In genomic region chr11:69011624-69012091, GRCh38 we compare ENCODE assay signal across 10 cellular contexts. TPM values are rescaled to one million over a fixed set of nuclear protein-coding genes. Genes with fewer than 3 reads are reported as not detected.
DNase-seq lines count a peak whose midpoint lies in the region; ATAC-seq and TF ChIP-seq lines count a peak whose summit lies in the region.
"Had no signal": no experiment of that assay in that cellular context is flagged by ENCODE, and none has a peak within 500 bp of the region (broad histone marks: within the 10 kb centered on the region; RNA-seq: fewer than 3 reads in every experiment).

No MANE protein-coding gene starts in this region.

- TF ChIP-seq POLR2A in esophagus muscularis mucosa (IDR thresholded peaks at IDR 0.05; ENCODE audit: low read depth) (no peak), upper lobe of left lung (IDR thresholded peaks at IDR 0.05) (no peak)

- no peak overlapping the region for H3K27ac Mint-ChIP-seq in activated naive CD8-positive, alpha-beta T cell
- H3K27ac Mint-ChIP-seq in activated naive CD8-positive, alpha-beta T cell treated with anti-CD3 and anti-CD28 coated beads, Interleukin-2, amount 50 U/mL, for 24 hours = no peak overlapping the region
- no peak overlapping the region for H3K27ac Mint-ChIP-seq in T-helper 2 cell treated with Interferon-gamma antibody and Interleukin-4, amounts not matched to agents 5 μg/mL and 100 μg/mL, for 36 hours
- H3K27ac Mint-ChIP-seq: dendritic cell treated with granulocyte-macrophage colony-stimulating factor and Interleukin-4, amounts not matched to agents 40 ng/mL and 50 ng/mL, for 4 days had no signal

- no peak for ATAC-seq in activated naive CD8-positive, alpha-beta T cell treated with anti-CD3 and anti-CD28 coated beads, Interleukin-2, amount 50 U/mL, for 24 hours
- ATAC-seq in upper lobe of left lung (ENCODE audit: low FRiP score in 2 of 2) = no peak
- no peak for ATAC-seq in GM21576 (IDR thresholded peaks at IDR 0.05; ENCODE audit: unreplicated experiment)
- ATAC-seq in omental fat pad (ENCODE audit: low FRiP score) = no peak

- H3K9ac ChIP-seq in muscle layer of colon (ENCODE audit: low read length) = peak overlapping the region; percentile 82

- no peaks in the 10 kb centered on the region for H3K9me3 Mint-ChIP-seq in activated naive CD8-positive, alpha-beta T cell (ENCODE audit: low read depth)
- no peaks in the 10 kb centered on the region for H3K9me3 Mint-ChIP-seq in activated naive CD8-positive, alpha-beta T cell treated with anti-CD3 and anti-CD28 coated beads, Interleukin-2, amount 50 U/mL, for 24 hours
- no peaks in the 10 kb centered on the region for H3K9me3 Mint-ChIP-seq in T-helper 2 cell treated with Interferon-gamma antibody and Interleukin-4, amounts not matched to agents 5 μg/mL and 100 μg/mL, for 36 hours
- H3K9me3 Mint-ChIP-seq: dendritic cell treated with granulocyte-macrophage colony-stimulating factor and Interleukin-4, amounts not matched to agents 40 ng/mL and 50 ng/mL, for 4 days had no signal

- peaks cover 0 to 18% (median 0%) of the 10 kb centered on the region in 4 donors for H3K27me3 ChIP-seq in esophagus muscularis mucosa
- H3K27me3 ChIP-seq in muscle layer of colon (ENCODE audit: control insufficient read depth in 1 of 2, insufficient read depth in 2 of 2, low read length in 2 of 2) = no peaks in the 10 kb centered on the region
- H3K27me3 ChIP-seq in upper lobe of left lung = peaks cover 0 to 20% (median 10%) of the 10 kb centered on the region in 4 donors

- H3K27ac ChIP-seq in esophagus muscularis mucosa (replicated peaks in 1 of 4) (peak overlapping the region; percentile 95 to 99 (median 97)), muscle layer of colon (ENCODE audit: low read depth, low read length) (peak overlapping the region; percentile 99), upper lobe of left lung (peak overlapping the region; percentile 56 to 84 (median 76))

- peaks cover 9% of the 10 kb centered on the region for H3K4me1 Mint-ChIP-seq in activated naive CD8-positive, alpha-beta T cell (ENCODE audit: low read depth)
- peaks cover 2% of the 10 kb centered on the region for H3K4me1 Mint-ChIP-seq in activated naive CD8-positive, alpha-beta T cell treated with anti-CD3 and anti-CD28 coated beads, Interleukin-2, amount 50 U/mL, for 24 hours
- H3K4me1 Mint-ChIP-seq in T-helper 2 cell treated with Interferon-gamma antibody and Interleukin-4, amounts not matched to agents 5 μg/mL and 100 μg/mL, for 36 hours (ENCODE audit: low read depth) = no peaks in the 10 kb centered on the region

- TF ChIP-seq CTCF in esophagus muscularis mucosa (IDR thresholded peaks at IDR 0.05) = no peak
- TF ChIP-seq CTCF in upper lobe of left lung (IDR thresholded peaks at IDR 0.05) = no peak
- no peak for TF ChIP-seq CTCF in omental fat pad (IDR thresholded peaks at IDR 0.05)

- TF ChIP-seq EP300 in esophagus muscularis mucosa (IDR thresholded peaks at IDR 0.05) = no peak
- TF ChIP-seq EP300 in upper lobe of left lung (IDR thresholded peaks at IDR 0.05) = no peak

- peaks cover 0 to 13% (median 1%) of the 10 kb centered on the region in 4 donors for H3K36me3 ChIP-seq in esophagus muscularis mucosa
- peaks cover 40% of the 10 kb centered on the region for H3K36me3 ChIP-seq in muscle layer of colon (ENCODE audit: insufficient read depth, low read length)
- H3K36me3 ChIP-seq in upper lobe of left lung = no peaks in the 10 kb centered on the region

- peaks cover 56 to 86% (median 74%) of the 10 kb centered on the region in 4 donors for H3K4me1 ChIP-seq in esophagus muscularis mucosa
- peaks cover 59% of the 10 kb centered on the region for H3K4me1 ChIP-seq in muscle layer of colon (ENCODE audit: insufficient read depth, low read length)
- H3K4me1 ChIP-seq in upper lobe of left lung = peaks cover 19 to 52% (median 30%) of the 10 kb centered on the region in 4 donors

- DNase-seq in activated naive CD8-positive, alpha-beta T cell treated with anti-CD3 and anti-CD28 coated beads, Interleukin-2, amount 50 U/mL, for 24 hours = no peak
- no peak for DNase-seq in esophagus muscularis mucosa (ENCODE audit: extremely low spot score)
- peak in 1 of 2 donors; percentile 35 for DNase-seq in upper lobe of left lung
- DNase-seq in T-helper 2 cell treated with Interferon-gamma antibody and Interleukin-4, amounts not matched to agents 5 μg/mL and 100 μg/mL, for 36 hours (ENCODE audit: low spot score) = no peak
- DNase-seq in omental fat pad (ENCODE audit: low spot score) = no peak
- DNase-seq: Kasumi-1 had no signal

- H3K4me3 Mint-ChIP-seq in activated naive CD8-positive, alpha-beta T cell = peak overlapping the region; percentile 20
- H3K4me3 Mint-ChIP-seq in activated naive CD8-positive, alpha-beta T cell treated with anti-CD3 and anti-CD28 coated beads, Interleukin-2, amount 50 U/mL, for 24 hours = no peak overlapping the region
- no peak overlapping the region for H3K4me3 Mint-ChIP-seq in T-helper 2 cell treated with Interferon-gamma antibody and Interleukin-4, amounts not matched to agents 5 μg/mL and 100 μg/mL, for 36 hours

- H3K9me3 ChIP-seq in esophagus muscularis mucosa (no peaks in the 10 kb centered on the region), muscle layer of colon (ENCODE audit: low read length) (no peaks in the 10 kb centered on the region), upper lobe of left lung (no peaks in the 10 kb centered on the region)

- H3K27me3 Mint-ChIP-seq in activated naive CD8-positive, alpha-beta T cell = peaks cover 11% of the 10 kb centered on the region
- H3K27me3 Mint-ChIP-seq in activated naive CD8-positive, alpha-beta T cell treated with anti-CD3 and anti-CD28 coated beads, Interleukin-2, amount 50 U/mL, for 24 hours = peaks cover 28% of the 10 kb centered on the region
- peaks cover 22% of the 10 kb centered on the region for H3K27me3 Mint-ChIP-seq in T-helper 2 cell treated with Interferon-gamma antibody and Interleukin-4, amounts not matched to agents 5 μg/mL and 100 μg/mL, for 36 hours (ENCODE audit: low read depth)

- intact Hi-C loops in esophagus muscularis mucosa (cut with DNase I) = loop anchor here (2.0 kb wide), 2 partner anchors 37 to 75 kb away; partner anchors contain the start of gene TPCN2

- H3K4me3 ChIP-seq in esophagus muscularis mucosa = peak overlapping the region; percentile 65 to 83 (median 72)
- peak overlapping the region; percentile 89 to 96 for H3K4me3 ChIP-seq in muscle layer of colon (ENCODE audit: low read depth in 1 of 2, low read length in 2 of 2)
- H3K4me3 ChIP-seq in upper lobe of left lung = peak overlapping the region; percentile 18 to 49 (median 36)

- no peaks in the 10 kb centered on the region for H3K36me3 Mint-ChIP-seq in activated naive CD8-positive, alpha-beta T cell
- no peaks in the 10 kb centered on the region for H3K36me3 Mint-ChIP-seq in activated naive CD8-positive, alpha-beta T cell treated with anti-CD3 and anti-CD28 coated beads, Interleukin-2, amount 50 U/mL, for 24 hours (ENCODE audit: low read depth)
- no peaks in the 10 kb centered on the region for H3K36me3 Mint-ChIP-seq in T-helper 2 cell treated with Interferon-gamma antibody and Interleukin-4, amounts not matched to agents 5 μg/mL and 100 μg/mL, for 36 hours (ENCODE audit: low read depth)

- 31% methylated on average over 3 of the region's 9 CpGs for WGBS in esophagus muscularis mucosa
- 67 to 73% methylated on average over 9 of the region's 9 CpGs for WGBS in upper lobe of left lung, 2 donors

RNA-seq across cellular contexts. Expression of gene MRGPRF, which starts 1.4 kb away (rescaled TPM):
- total RNA-seq in esophagus muscularis mucosa (100 to 1,000 TPM in 3 of 4 donors, 10 to 100 TPM in 1; 77.9 to 206 (median 126) TPM), upper lobe of left lung (10 to 100 TPM in 3 of 6 donors, 1 to 10 TPM in 3; 3.0 to 16.2 (median 10.7) TPM), omental fat pad (10 to 100 TPM; 27.8 to 59.4 (median 54.5) TPM)

RNA-seq across cellular contexts. Expression of gene MRGPRD, which starts 30.9 kb away (rescaled TPM):
- total RNA-seq in esophagus muscularis mucosa = 1 to 10 TPM in 1 of 4 donors, under 1 TPM in 2, not detected in 1; 0.32 to 2.5 (median 0.66) TPM
- total RNA-seq in upper lobe of left lung = not detected
- total RNA-seq in omental fat pad = not detected

RNA-seq across cellular contexts. Expression of gene TPCN2, which starts 37.1 kb away (rescaled TPM):
- total RNA-seq in esophagus muscularis mucosa (10 to 100 TPM; 18.7 to 34.5 (median 24.7) TPM), upper lobe of left lung (10 to 100 TPM; 12.5 to 61.8 (median 18.8) TPM), omental fat pad (10 to 100 TPM; 11.8 to 23.3 (median 15.4) TPM)

Comparison
In these comparisons a context has a peak if more than half of its experiments do, and no peak if none do; other contexts are left out.
1. H3K4me3 ChIP-seq: peak in every context shown above with its lines; median percentile 92 in muscle layer of colon; 72 in esophagus muscularis mucosa; 36 in upper lobe of left lung.